ENCODE assay signal across 26 cellular contexts in genomic region chr11:33910960-33911339, GRCh38. TPM values are rescaled to one million over a fixed set of nuclear protein-coding genes. Genes with fewer than 3 reads are reported as not detected.
"Had no signal": no experiment of that assay in that cellular context is flagged by ENCODE, and none has a peak within 500 bp of the region (broad histone marks: within the 10 kb centered on the region; RNA-seq: fewer than 3 reads in every experiment).

No MANE protein-coding gene starts in this region.

- H3K4me1 Mint-ChIP-seq: activated CD4-positive, alpha-beta memory T cell treated with anti-CD3 and anti-CD28 coated beads, Interleukin-2, amount 10 ng/mL, durations not matched to agents 7 days and 5 days; activated T-helper 17 cell treated with anti-CD3 and anti-CD28 coated beads, Interleukin-2, amount 50 U/mL, for 72 hours had no signal

- ATAC-seq: activated T-helper 17 cell treated with anti-CD3 and anti-CD28 coated beads, Interleukin-2, amount 50 U/mL, for 72 hours; Panc1; Right ventricle myocardium inferior had no signal

- H3K9me3 ChIP-seq: SK-N-SH had no signal

- H3K9ac ChIP-seq: SK-N-SH had no signal

- H3K36me3 ChIP-seq: brain microvascular endothelial cell, cardiac muscle cell had no signal

- H3K27ac Mint-ChIP-seq: activated CD4-positive, alpha-beta memory T cell treated with anti-CD3 and anti-CD28 coated beads, Interleukin-2, amount 10 ng/mL, durations not matched to agents 7 days and 5 days; activated CD4-positive, alpha-beta T cell treated with anti-CD3 and anti-CD28 coated beads, Interleukin-2, amount 10 ng/mL, durations not matched to agents 7 days and 5 days; activated naive CD4-positive, alpha-beta T cell treated with anti-CD3 and anti-CD28 coated beads for 36 hours; activated naive CD8-positive, alpha-beta T cell; activated T-helper 17 cell treated with anti-CD3 and anti-CD28 coated beads, Interleukin-2, amount 50 U/mL, for 72 hours had no signal

- H3K4me3 Mint-ChIP-seq: activated CD4-positive, alpha-beta memory T cell treated with anti-CD3 and anti-CD28 coated beads, Interleukin-2, amount 10 ng/mL, durations not matched to agents 7 days and 5 days; activated CD4-positive, alpha-beta T cell treated with anti-CD3 and anti-CD28 coated beads, Interleukin-2, amount 10 ng/mL, durations not matched to agents 7 days and 5 days; activated naive CD4-positive, alpha-beta T cell treated with anti-CD3 and anti-CD28 coated beads for 36 hours; activated naive CD8-positive, alpha-beta T cell; activated T-helper 17 cell treated with anti-CD3 and anti-CD28 coated beads, Interleukin-2, amount 50 U/mL, for 72 hours had no signal

- H3K27ac ChIP-seq: brain microvascular endothelial cell, cardiac muscle cell had no signal

- DNase-seq: activated CD4-positive, alpha-beta memory T cell treated with anti-CD3 and anti-CD28 coated beads, Interleukin-2, amount 10 ng/mL, durations not matched to agents 7 days and 5 days; activated CD4-positive, alpha-beta T cell treated with anti-CD3 and anti-CD28 coated beads, Interleukin-2, amount 10 ng/mL, durations not matched to agents 7 days and 5 days; activated CD4-positive, CD25-positive, alpha-beta regulatory T cell; activated gamma-delta T cell; activated naive CD4-positive, alpha-beta T cell treated with anti-CD3 and anti-CD28 coated beads for 36 hours; activated T-cell treated with anti-CD3 and anti-CD28 coated beads for 4 hours; activated T-cell treated with anti-CD3 and anti-CD28 coated beads, Interleukin-2, amount 50 U/mL, for 48 hours; amygdala; brain microvascular endothelial cell; NCI-H1092 treated with DMSO at 0.1 percent for 48 hours; NCI-H1417 treated with DMSO at 0.1 percent for 48 hours; NCI-H1694; NCI-H2029; NCI-H345; NCI-H510A; NCI-H69; NK-92 treated with Interleukin-12 subunit alpha and Interleukin-12 subunit beta, amount 100 ng/mL, for 24 hours; OCI-M1; RPMI8226; SK-N-SH; SW 1271 had no signal

- H3K4me3 ChIP-seq: cardiac muscle cell had no signal

- H3K9me3 Mint-ChIP-seq: activated T-helper 17 cell treated with anti-CD3 and anti-CD28 coated beads, Interleukin-2, amount 50 U/mL, for 72 hours had no signal

RNA-seq across cellular contexts. Expression of gene LMO2, which starts 19.1 kb away (rescaled TPM):
- total RNA-seq: activated CD4-positive, alpha-beta memory T cell treated with anti-CD3 and anti-CD28 coated beads, Interleukin-2, amount 10 ng/mL, durations not matched to agents 7 days and 5 days; activated CD4-positive, alpha-beta T cell treated with anti-CD3 and anti-CD28 coated beads, Interleukin-2, amount 10 ng/mL, durations not matched to agents 7 days and 5 days; activated naive CD4-positive, alpha-beta T cell treated with anti-CD3 and anti-CD28 coated beads for 36 hours; activated T-helper 17 cell treated with anti-CD3 and anti-CD28 coated beads, Interleukin-2, amount 50 U/mL, for 72 hours had no signal
